Comparison of ENCODE assay signal across 8 cellular contexts in genomic region chr1:15833069-15833679, GRCh38. TPM values are rescaled to one million over a fixed set of nuclear protein-coding genes. Genes with fewer than 3 reads are reported as not detected.
A peak's percentile ranks its signal among the peaks of the same experiment; 100 is the strongest.
DNase-seq lines count a peak whose midpoint lies in the region; ATAC-seq and TF ChIP-seq lines count a peak whose summit lies in the region.

No MANE protein-coding gene starts in this region.

- H3K4me1 ChIP-seq in HUES48 (ENCODE audit: control insufficient read depth, insufficient read depth, low read length) (peaks cover 25% of the 10 kb centered on the region), left lung (peaks cover 11 to 49% of the 10 kb centered on the region in 2 donors)

- H3K36me3 ChIP-seq in HUES48 (ENCODE audit: control insufficient read depth, insufficient read depth, low read length) (no peaks in the 10 kb centered on the region), left lung (no peaks in the 10 kb centered on the region)

- intact Hi-C loops in left lung (cut with DNase I), result no loop called here

- H3K9ac ChIP-seq in HUES48 (ENCODE audit: low read depth, low read length), result no peak overlapping the region

- TF ChIP-seq CTCF in astrocyte of the spinal cord (IDR thresholded peaks at IDR 0.05; ENCODE audit: low read depth, low read length) (no peak), left lung (IDR thresholded peaks at IDR 0.05) (no peak)

- H3K27me3 ChIP-seq in HUES48 (ENCODE audit: control insufficient read depth, insufficient read depth, low read length), result no peaks in the 10 kb centered on the region
- H3K27me3 ChIP-seq in left lung, result no peaks in the 10 kb centered on the region

- ATAC-seq in left lung, result peak; percentile 3

- H3K27ac ChIP-seq in HUES48 (ENCODE audit: low read depth, low read length) (peak overlapping the region; percentile 100), left lung (peak overlapping the region; percentile 97 to 100)

- H3K9me3 ChIP-seq in HUES48 (ENCODE audit: control insufficient read depth, insufficient read depth, low read length) (no peaks in the 10 kb centered on the region), left lung (no peaks in the 10 kb centered on the region)

- H3K4me3 ChIP-seq in HUES48 (ENCODE audit: low read depth, low read length) (peak overlapping the region; percentile 87), astrocyte of the spinal cord (ENCODE audit: low read depth, low read length) (peak overlapping the region; percentile 87), left lung (peak overlapping the region; percentile 65 to 75)

- DNase-seq in AML-193 (lab: John Stamatoyannopoulos, UW), result peak; percentile 64 to 67
- DNase-seq in SW480 (ENCODE audit: low spot score), result peak; percentile 27
- no peak for DNase-seq in astrocyte of the spinal cord (ENCODE audit: low read depth, low spot score)
- peak; percentile 74 to 81 for DNase-seq in left lung
- peak; percentile 49 for DNase-seq in stimulated activated CD4-positive, alpha-beta T cell treated with anti-CD3 and anti-CD28 coated beads, Interleukin-4, amount 100 ng/mL, for 24 hours
- no peak for DNase-seq in foreskin melanocyte
- no peak for DNase-seq in NCI-H524 (lab: John Stamatoyannopoulos, UW)

- in situ Hi-C loops in astrocyte of the spinal cord (cut with HindIII; ENCODE audit: low sequenced_read_pairs), result no loop called here

RNA-seq across cellular contexts. Expression of gene SPEN, which starts 14.3 kb away (rescaled TPM):
- total RNA-seq in left lung, result 10 to 100 TPM; 37.2 to 54.1 TPM

RNA-seq across cellular contexts. Expression of gene UQCRHL, which starts 25.7 kb away (rescaled TPM):
- 1 to 10 TPM; 1.2 TPM for total RNA-seq in left lung

Comparison
In these comparisons a context has a peak if more than half of its experiments do, and no peak if none do; other contexts are left out.
1. DNase-seq: peak in AML-193 (2 of 2), SW480 (single experiment), left lung (2 of 2) and stimulated activated CD4-positive, alpha-beta T cell treated with anti-CD3 and anti-CD28 coated beads, Interleukin-4, amount 100 ng/mL, for 24 hours (single experiment); none in astrocyte of the spinal cord (single experiment), foreskin melanocyte (single experiment) and NCI-H524 (0 of 2).
2. Peak in every context shown above with its lines, with median percentiles within 50 percentile points of each other: H3K4me3 ChIP-seq.